21 cellular contexts compared by ENCODE assay signal in genomic region chr16:8512941-8513624, GRCh38.
"Had no signal": no experiment of that assay in that cellular context is flagged by ENCODE, and none has a peak within 500 bp of the region (broad histone marks: within the 10 kb centered on the region; RNA-seq: fewer than 3 reads in every experiment).

No MANE protein-coding gene starts in this region.

- H3K27ac Mint-ChIP-seq: dendritic cell treated with granulocyte-macrophage colony-stimulating factor and Interleukin-4, amounts not matched to agents 40 ng/mL and 50 ng/mL, for 4 days; memory B cell; natural killer cell; type B pancreatic cell had no signal

- FAIRE-seq: small intestine had no signal

- ATAC-seq: activated CD4-positive, CD25-positive, alpha-beta regulatory T cell treated with anti-CD3 and anti-CD28 coated beads, Interleukin-2, amount 50 U/mL, for 24 hours; left ventricle myocardium superior; natural killer cell; stimulated activated naive CD8-positive, alpha-beta T cell treated with anti-CD3 and anti-CD28 coated beads, Interleukin-15, Interleukin-2, amounts not matched to agents 100 U/mL and 50 U/mL, for 24 hours had no signal

- H3K9me3 ChIP-seq: neutrophil, suprapubic skin had no signal

- H3K27me3 ChIP-seq: brain microvascular endothelial cell, neutrophil had no signal

- H3K27me3 Mint-ChIP-seq: dendritic cell treated with granulocyte-macrophage colony-stimulating factor and Interleukin-4, amounts not matched to agents 40 ng/mL and 50 ng/mL, for 4 days had no signal

- H3K4me1 ChIP-seq: suprapubic skin had no signal

- H3K4me3 Mint-ChIP-seq: dendritic cell treated with granulocyte-macrophage colony-stimulating factor and Interleukin-4, amounts not matched to agents 40 ng/mL and 50 ng/mL, for 4 days; memory B cell; natural killer cell; type B pancreatic cell had no signal

- H3K9me3 Mint-ChIP-seq: dendritic cell treated with granulocyte-macrophage colony-stimulating factor and Interleukin-4, amounts not matched to agents 40 ng/mL and 50 ng/mL, for 4 days; natural killer cell; type B pancreatic cell had no signal

- H3K36me3 Mint-ChIP-seq: natural killer cell, type B pancreatic cell had no signal

- H3K4me1 Mint-ChIP-seq: memory B cell, natural killer cell had no signal

- H3K27ac ChIP-seq: brain microvascular endothelial cell, neutrophil, suprapubic skin had no signal

- H3K36me3 ChIP-seq: brain microvascular endothelial cell, neutrophil, suprapubic skin had no signal

- DNase-seq: activated CD4-positive, alpha-beta T cell treated with anti-CD3 and anti-CD28 coated beads, Interleukin-2, amount 50 U/mL, for 1 hour; activated CD8-positive, alpha-beta memory T cell treated with anti-CD3 and anti-CD28 coated beads for 24 hours; activated naive CD4-positive, alpha-beta T cell treated with Interleukin-2 at 50 U/mL for 16 hours; anterior cingulate cortex; brain microvascular endothelial cell; cerebellar nuclear complex; effector memory CD4-positive, alpha-beta T cell; foreskin melanocyte; left ventricle myocardium superior; natural killer cell; small intestine; stimulated activated CD4-positive, alpha-beta T cell treated with anti-CD3 and anti-CD28 coated beads, Interleukin-4, amount 100 ng/mL, for 4 hours; stimulated activated CD8-positive, alpha-beta memory T cell treated with anti-CD3 and anti-CD28 coated beads, Interleukin-4, amount 100 ng/mL, for 48 hours; stimulated activated naive CD8-positive, alpha-beta T cell treated with anti-CD3 and anti-CD28 coated beads, Interleukin-15, Interleukin-2, amounts not matched to agents 100 U/mL and 50 U/mL, for 24 hours; T-helper 9 cell had no signal

- H3K4me3 ChIP-seq: suprapubic skin had no signal
